ENCODE assay signal across 1 cellular context in genomic region chr22:50563410-50564160, GRCh38.
TF ChIP-seq lines count a peak whose summit lies in the region.

No MANE protein-coding gene starts in this region.

TF ChIP-seq in GM12878, 131 proteins besides CTCF, POLR2A, EP300 and RAD21:
- TF ChIP-seq, protein P1, sequence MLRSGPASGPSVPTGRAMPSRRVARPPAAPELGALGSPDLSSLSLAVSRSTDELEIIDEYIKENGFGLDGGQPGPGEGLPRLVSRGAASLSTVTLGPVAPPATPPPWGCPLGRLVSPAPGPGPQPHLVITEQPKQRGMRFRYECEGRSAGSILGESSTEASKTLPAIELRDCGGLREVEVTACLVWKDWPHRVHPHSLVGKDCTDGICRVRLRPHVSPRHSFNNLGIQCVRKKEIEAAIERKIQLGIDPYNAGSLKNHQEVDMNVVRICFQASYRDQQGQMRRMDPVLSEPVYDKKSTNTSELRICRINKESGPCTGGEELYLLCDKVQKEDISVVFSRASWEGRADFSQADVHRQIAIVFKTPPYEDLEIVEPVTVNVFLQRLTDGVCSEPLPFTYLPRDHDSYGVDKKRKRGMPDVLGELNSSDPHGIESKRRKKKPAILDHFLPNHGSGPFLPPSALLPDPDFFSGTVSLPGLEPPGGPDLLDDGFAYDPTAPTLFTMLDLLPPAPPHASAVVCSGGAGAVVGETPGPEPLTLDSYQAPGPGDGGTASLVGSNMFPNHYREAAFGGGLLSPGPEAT (IDR thresholded peaks at IDR 0.05; ENCODE audit: low read depth), result no peak
- no peak for TF ChIP-seq NKRF (conservative IDR thresholded peaks at IDR 0.05)
- TF ChIP-seq STAT3 (IDR thresholded peaks at IDR 0.05; ENCODE audit: low read depth, low read length), result no peak
- TF ChIP-seq ATF7 (IDR thresholded peaks at IDR 0.05; ENCODE audit: low read depth), result no peak
- no peak for TF ChIP-seq CREB1 (IDR thresholded peaks at IDR 0.05; ENCODE audit: low read depth)
- no peak for TF ChIP-seq EZH2 (IDR thresholded peaks at IDR 0.05; ENCODE audit: borderline replicate concordance, control insufficient read depth, low read depth, low read length)
- TF ChIP-seq YBX1 (IDR thresholded peaks at IDR 0.05), result no peak
- TF ChIP-seq IRF4 (IDR thresholded peaks at IDR 0.05; ENCODE audit: low read depth, low read length), result no peak
- TF ChIP-seq, protein P2, sequence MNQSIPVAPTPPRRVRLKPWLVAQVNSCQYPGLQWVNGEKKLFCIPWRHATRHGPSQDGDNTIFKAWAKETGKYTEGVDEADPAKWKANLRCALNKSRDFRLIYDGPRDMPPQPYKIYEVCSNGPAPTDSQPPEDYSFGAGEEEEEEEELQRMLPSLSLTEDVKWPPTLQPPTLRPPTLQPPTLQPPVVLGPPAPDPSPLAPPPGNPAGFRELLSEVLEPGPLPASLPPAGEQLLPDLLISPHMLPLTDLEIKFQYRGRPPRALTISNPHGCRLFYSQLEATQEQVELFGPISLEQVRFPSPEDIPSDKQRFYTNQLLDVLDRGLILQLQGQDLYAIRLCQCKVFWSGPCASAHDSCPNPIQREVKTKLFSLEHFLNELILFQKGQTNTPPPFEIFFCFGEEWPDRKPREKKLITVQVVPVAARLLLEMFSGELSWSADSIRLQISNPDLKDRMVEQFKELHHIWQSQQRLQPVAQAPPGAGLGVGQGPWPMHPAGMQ (IDR thresholded peaks at IDR 0.05; ENCODE audit: borderline replicate concordance), result no peak
- TF ChIP-seq E2F8 (IDR thresholded peaks at IDR 0.05; ENCODE audit: low read depth, partially characterized antibody), result no peak
- TF ChIP-seq SUZ12 (IDR thresholded peaks at IDR 0.05; ENCODE audit: unreplicated experiment), result no peak
- TF ChIP-seq TAF1 (IDR thresholded peaks at IDR 0.05; ENCODE audit: borderline replicate concordance, low read depth, low read length), result no peak
- TF ChIP-seq ZBTB11 (CRISPR knock-in tag; IDR thresholded peaks at IDR 0.05), result no peak
